ENCODE assay signal across 2 cellular contexts in the genomic region with DNA sequence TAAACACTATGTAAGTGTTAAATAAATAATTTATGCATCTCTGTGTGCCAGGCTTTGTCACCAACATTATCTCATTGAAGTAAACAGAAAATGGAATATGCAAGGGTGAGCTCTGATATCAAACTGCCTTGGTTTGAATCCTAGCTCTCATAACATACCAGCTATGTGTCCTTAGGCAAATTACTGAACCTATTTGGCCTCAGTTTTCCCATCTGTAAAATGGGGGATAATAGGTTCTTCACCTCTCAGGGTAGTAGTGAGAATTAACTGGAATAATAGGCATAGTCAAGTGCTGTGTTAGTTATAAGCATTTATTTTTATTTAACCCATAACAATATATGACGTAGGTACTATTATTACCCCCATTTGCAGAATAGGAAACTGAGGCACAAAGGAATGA.
TF ChIP-seq lines count a peak whose summit lies in the region.

No MANE protein-coding gene starts in this region.

TF ChIP-seq in HepG2, 621 proteins besides CTCF, POLR2A, EP300 and RAD21 (continued from another document):
- TF ChIP-seq, protein P1, sequence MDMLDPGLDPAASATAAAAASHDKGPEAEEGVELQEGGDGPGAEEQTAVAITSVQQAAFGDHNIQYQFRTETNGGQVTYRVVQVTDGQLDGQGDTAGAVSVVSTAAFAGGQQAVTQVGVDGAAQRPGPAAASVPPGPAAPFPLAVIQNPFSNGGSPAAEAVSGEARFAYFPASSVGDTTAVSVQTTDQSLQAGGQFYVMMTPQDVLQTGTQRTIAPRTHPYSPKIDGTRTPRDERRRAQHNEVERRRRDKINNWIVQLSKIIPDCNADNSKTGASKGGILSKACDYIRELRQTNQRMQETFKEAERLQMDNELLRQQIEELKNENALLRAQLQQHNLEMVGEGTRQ (IDR thresholded peaks at IDR 0.05; ENCODE audit: low read depth, low read length): no peak
- TF ChIP-seq, protein P1 (CRISPR knock-in tag; IDR thresholded peaks at IDR 0.05; ENCODE audit: borderline replicate concordance): no peak
- TF ChIP-seq RBM22 (optimal IDR thresholded peaks at IDR 0.05; ENCODE audit: low read length) (no peak), THAP11 (CRISPR knock-in tag; IDR thresholded peaks at IDR 0.05) (no peak), ZFP41 (CRISPR knock-in tag; IDR thresholded peaks at IDR 0.05; ENCODE audit: borderline replicate concordance) (no peak), SIN3B (IDR thresholded peaks at IDR 0.05; ENCODE audit: low read length) (no peak), MEF2D (CRISPR knock-in tag; IDR thresholded peaks at IDR 0.05) (no peak), ZNF629 (CRISPR knock-in tag; conservative IDR thresholded peaks at IDR 0.05) (peak; percentile 51; the same call in 1 of the 2 replicates), CREB1 (IDR thresholded peaks at IDR 0.05) (peak; percentile 46; the same call in 1 of the 2 replicates), CREB1 (CRISPR knock-in tag; IDR thresholded peaks at IDR 0.05) (no peak), ARNTL (CRISPR knock-in tag; IDR thresholded peaks at IDR 0.05) (no peak), ZNF605 (CRISPR knock-in tag; IDR thresholded peaks at IDR 0.05) (no peak), FOXA3 (CRISPR knock-in tag; IDR thresholded peaks at IDR 0.05) (no peak), ZBTB44 (CRISPR knock-in tag; IDR thresholded peaks at IDR 0.05) (no peak)
TF ChIP-seq in HepG2: peak in this region for 2.

TF ChIP-seq in K562, 482 proteins besides CTCF, POLR2A, EP300 and RAD21 (continued from another document):
- TF ChIP-seq, protein P2, sequence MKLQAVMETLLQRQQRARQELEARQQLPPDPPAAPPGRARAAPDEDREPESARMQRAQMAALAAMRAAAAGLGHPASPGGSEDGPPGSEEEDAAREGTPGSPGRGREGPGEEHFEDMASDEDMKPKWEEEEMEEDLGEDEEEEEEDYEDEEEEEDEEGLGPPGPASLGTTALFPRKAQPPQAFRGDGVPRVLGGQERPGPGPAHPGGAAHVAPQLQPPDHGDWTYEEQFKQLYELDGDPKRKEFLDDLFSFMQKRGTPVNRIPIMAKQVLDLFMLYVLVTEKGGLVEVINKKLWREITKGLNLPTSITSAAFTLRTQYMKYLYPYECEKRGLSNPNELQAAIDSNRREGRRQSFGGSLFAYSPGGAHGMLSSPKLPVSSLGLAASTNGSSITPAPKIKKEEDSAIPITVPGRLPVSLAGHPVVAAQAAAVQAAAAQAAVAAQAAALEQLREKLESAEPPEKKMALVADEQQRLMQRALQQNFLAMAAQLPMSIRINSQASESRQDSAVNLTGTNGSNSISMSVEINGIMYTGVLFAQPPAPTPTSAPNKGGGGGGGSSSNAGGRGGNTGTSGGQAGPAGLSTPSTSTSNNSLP (IDR thresholded peaks at IDR 0.05; ENCODE audit: borderline replicate concordance, low read depth, low read length): no peak
- no peak for TF ChIP-seq GABPB2 (CRISPR knock-in tag; conservative IDR thresholded peaks at IDR 0.05)
- no peak for TF ChIP-seq ZNF511 (CRISPR knock-in tag; IDR thresholded peaks at IDR 0.05)
- TF ChIP-seq KDM5B (IDR thresholded peaks at IDR 0.05; ENCODE audit: insufficient replicate concordance, low read depth, low read length): no peak
- TF ChIP-seq RBM25 (IDR thresholded peaks at IDR 0.05; ENCODE audit: low read depth, low read length, severe bottlenecking): peak; percentile 88
- TF ChIP-seq, protein P3, sequence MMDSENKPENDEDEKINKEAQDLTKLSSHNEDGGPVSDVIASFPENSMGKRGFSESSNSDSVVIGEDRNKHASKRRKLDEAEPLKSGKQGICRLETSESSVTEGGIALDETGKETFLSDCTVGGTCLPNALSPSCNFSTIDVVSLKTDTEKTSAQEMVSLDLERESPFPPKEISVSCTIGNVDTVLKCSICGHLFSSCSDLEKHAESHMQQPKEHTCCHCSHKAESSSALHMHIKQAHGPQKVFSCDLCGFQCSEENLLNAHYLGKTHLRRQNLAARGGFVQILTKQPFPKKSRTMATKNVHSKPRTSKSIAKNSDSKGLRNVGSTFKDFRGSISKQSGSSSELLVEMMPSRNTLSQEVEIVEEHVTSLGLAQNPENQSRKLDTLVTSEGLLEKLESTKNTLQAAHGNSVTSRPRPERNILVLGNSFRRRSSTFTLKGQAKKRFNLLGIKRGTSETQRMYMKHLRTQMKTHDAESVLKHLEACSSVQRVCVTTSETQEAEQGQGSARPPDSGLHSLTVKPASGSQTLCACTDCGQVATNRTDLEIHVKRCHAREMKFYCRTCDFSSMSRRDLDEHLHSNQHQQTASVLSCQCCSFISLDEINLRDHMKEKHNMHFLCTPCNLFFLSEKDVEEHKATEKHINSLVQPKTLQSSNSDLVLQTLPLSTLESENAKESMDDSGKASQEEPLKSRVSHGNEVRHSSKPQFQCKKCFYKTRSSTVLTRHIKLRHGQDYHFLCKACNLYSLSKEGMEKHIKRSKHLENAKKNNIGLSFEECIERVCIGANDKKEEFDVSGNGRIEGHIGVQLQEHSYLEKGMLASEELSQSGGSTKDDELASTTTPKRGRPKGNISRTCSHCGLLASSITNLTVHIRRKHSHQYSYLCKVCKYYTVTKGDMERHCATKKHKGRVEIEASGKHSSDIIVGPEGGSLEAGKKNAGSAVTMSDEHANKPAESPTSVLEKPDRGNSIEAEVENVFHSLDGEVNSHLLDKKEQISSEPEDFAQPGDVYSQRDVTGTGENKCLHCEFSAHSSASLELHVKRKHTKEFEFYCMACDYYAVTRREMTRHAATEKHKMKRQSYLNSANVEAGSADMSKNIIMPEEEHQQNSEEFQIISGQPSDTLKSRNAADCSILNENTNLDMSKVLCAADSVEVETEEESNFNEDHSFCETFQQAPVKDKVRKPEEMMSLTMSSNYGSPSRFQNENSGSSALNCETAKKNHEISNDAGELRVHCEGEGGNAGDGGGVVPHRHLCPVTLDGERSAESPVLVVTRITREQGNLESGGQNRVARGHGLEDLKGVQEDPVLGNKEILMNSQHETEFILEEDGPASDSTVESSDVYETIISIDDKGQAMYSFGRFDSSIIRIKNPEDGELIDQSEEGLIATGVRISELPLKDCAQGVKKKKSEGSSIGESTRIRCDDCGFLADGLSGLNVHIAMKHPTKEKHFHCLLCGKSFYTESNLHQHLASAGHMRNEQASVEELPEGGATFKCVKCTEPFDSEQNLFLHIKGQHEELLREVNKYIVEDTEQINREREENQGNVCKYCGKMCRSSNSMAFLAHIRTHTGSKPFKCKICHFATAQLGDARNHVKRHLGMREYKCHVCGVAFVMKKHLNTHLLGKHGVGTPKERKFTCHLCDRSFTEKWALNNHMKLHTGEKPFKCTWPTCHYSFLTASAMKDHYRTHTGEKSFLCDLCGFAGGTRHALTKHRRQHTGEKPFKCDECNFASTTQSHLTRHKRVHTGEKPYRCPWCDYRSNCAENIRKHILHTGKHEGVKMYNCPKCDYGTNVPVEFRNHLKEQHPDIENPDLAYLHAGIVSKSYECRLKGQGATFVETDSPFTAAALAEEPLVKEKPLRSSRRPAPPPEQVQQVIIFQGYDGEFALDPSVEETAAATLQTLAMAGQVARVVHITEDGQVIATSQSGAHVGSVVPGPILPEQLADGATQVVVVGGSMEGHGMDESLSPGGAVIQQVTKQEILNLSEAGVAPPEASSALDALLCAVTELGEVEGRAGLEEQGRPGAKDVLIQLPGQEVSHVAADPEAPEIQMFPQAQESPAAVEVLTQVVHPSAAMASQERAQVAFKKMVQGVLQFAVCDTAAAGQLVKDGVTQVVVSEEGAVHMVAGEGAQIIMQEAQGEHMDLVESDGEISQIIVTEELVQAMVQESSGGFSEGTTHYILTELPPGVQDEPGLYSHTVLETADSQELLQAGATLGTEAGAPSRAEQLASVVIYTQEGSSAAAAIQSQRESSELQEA (IDR thresholded peaks at IDR 0.05; ENCODE audit: low read depth): no peak
